2 cellular contexts compared by ENCODE assay signal in the genomic region with DNA sequence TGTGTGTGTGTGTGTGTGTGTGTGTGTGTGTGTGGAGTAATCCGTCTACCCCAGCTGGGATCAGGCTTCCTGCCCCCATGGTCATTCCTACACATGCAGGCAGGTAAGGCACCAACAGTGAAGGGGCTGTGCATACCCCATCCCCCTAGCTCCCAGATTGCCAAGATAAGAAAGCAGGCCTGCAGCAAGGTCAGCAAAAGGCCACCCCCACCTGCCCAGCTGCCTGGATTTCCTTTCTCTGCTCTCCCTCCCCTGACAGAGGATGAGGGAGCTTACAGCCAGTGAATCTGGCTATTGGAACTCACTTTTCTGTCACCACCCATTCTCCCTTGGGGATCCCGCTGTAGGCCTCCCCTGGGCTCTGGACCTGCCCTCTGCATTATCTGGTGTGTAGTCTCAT.
A peak's percentile ranks its signal among the peaks of the same experiment; 100 is the strongest.
TF ChIP-seq lines count a peak whose summit lies in the region.

No MANE protein-coding gene starts in this region.

TF ChIP-seq in HEK293, 187 proteins besides CTCF, POLR2A, EP300 and RAD21:
- no peak for TF ChIP-seq ZNF768 (tag by site-specific recombination; IDR thresholded peaks at IDR 0.05)
- no peak for TF ChIP-seq KLF8 (tag by site-specific recombination; IDR thresholded peaks at IDR 0.05)
- TF ChIP-seq, protein P1, sequence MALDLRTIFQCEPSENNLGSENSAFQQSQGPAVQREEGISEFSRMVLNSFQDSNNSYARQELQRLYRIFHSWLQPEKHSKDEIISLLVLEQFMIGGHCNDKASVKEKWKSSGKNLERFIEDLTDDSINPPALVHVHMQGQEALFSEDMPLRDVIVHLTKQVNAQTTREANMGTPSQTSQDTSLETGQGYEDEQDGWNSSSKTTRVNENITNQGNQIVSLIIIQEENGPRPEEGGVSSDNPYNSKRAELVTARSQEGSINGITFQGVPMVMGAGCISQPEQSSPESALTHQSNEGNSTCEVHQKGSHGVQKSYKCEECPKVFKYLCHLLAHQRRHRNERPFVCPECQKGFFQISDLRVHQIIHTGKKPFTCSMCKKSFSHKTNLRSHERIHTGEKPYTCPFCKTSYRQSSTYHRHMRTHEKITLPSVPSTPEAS (tag by site-specific recombination; IDR thresholded peaks at IDR 0.05), result peak; percentile 48; the same call in 1 of the 2 replicates
- peak; percentile 59; the same call in 1 of the 2 replicates for TF ChIP-seq GLIS1 (tag by site-specific recombination; IDR thresholded peaks at IDR 0.05)
- no peak for TF ChIP-seq ZNF138 (tag by site-specific recombination; IDR thresholded peaks at IDR 0.05; ENCODE audit: borderline replicate concordance)
- no peak for TF ChIP-seq ZNF24 (tag by site-specific recombination; IDR thresholded peaks at IDR 0.05)

TF ChIP-seq in SK-N-SH, 30 proteins besides CTCF, POLR2A, EP300 and RAD21:
- TF ChIP-seq CHD2 (IDR thresholded peaks at IDR 0.05; ENCODE audit: low read length, partially characterized antibody) (peak; percentile 52), GATA2 (CRISPR knock-in tag; IDR thresholded peaks at IDR 0.05) (peak; percentile 78), FOXJ3 (CRISPR knock-in tag; IDR thresholded peaks at IDR 0.05) (peak; percentile 62; the same call in 1 of the 2 replicates), MEF2A (IDR thresholded peaks at IDR 0.05; ENCODE audit: borderline replicate concordance, low read depth) (no peak), RCOR1 (IDR thresholded peaks at IDR 0.05; ENCODE audit: low read length) (peak; percentile 66; the same call in 1 of the 2 replicates), YY1 (IDR thresholded peaks at IDR 0.05; ENCODE audit: low read depth) (no peak)
- TF ChIP-seq, protein P2, sequence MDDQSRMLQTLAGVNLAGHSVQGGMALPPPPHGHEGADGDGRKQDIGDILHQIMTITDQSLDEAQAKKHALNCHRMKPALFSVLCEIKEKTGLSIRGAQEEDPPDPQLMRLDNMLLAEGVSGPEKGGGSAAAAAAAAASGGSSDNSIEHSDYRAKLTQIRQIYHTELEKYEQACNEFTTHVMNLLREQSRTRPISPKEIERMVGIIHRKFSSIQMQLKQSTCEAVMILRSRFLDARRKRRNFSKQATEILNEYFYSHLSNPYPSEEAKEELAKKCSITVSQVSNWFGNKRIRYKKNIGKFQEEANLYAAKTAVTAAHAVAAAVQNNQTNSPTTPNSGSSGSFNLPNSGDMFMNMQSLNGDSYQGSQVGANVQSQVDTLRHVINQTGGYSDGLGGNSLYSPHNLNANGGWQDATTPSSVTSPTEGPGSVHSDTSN (IDR thresholded peaks at IDR 0.05), result no peak
